In genomic region chr11:788953-789940, GRCh38 we compare ENCODE assay signal across 14 cellular contexts. TPM values are rescaled to one million over a fixed set of nuclear protein-coding genes. Genes with fewer than 3 reads are reported as not detected.
A peak's percentile ranks its signal among the peaks of the same experiment; 100 is the strongest.
DNase-seq lines count a peak whose midpoint lies in the region; ATAC-seq and TF ChIP-seq lines count a peak whose summit lies in the region.
"Had no signal": no experiment of that assay in that cellular context is flagged by ENCODE, and none has a peak within 500 bp of the region (broad histone marks: within the 10 kb centered on the region; RNA-seq: fewer than 3 reads in every experiment).

No MANE protein-coding gene starts in this region.

- ATAC-seq in activated T-helper 17 cell treated with anti-CD3 and anti-CD28 coated beads, Interleukin-2, amount 50 U/mL, for 72 hours (replicated peaks), result peak; percentile 8
- ATAC-seq in left colon (peak; percentile 5), HG02973 (IDR thresholded peaks at IDR 0.05; ENCODE audit: unreplicated experiment) (no peak), left ventricle myocardium superior (no peak)

- H3K4me1 ChIP-seq in BLaER1 (peaks cover 36% of the 10 kb centered on the region), HEK293 (ENCODE audit: control insufficient read depth, insufficient read depth, low read length) (no peaks in the 10 kb centered on the region)

- H3K4me3 ChIP-seq in BLaER1 (no peak overlapping the region), HEK293 (ENCODE audit: low read depth, low read length) (no peak overlapping the region)

- no peak overlapping the region for H3K27ac Mint-ChIP-seq in activated T-helper 17 cell treated with anti-CD3 and anti-CD28 coated beads, Interleukin-2, amount 50 U/mL, for 72 hours
- H3K27ac Mint-ChIP-seq: nephron progenitor cell had no signal

- H3K9me3 ChIP-seq in BLaER1, result no peaks in the 10 kb centered on the region
- H3K9me3 ChIP-seq in HEK293 (ENCODE audit: control insufficient read depth, insufficient read depth, low read depth, low read length), result no peaks in the 10 kb centered on the region

- POLR2A ChIA-PET in HEK293 (lab: Yijun Ruan, JAX), result interaction anchor here (0.6 to 2.2 kb wide), 9 partner anchors 10 to 93 kb away, joined by 3 to 11 read pairs (median 5); partner anchors contain the start of genes CRACR2B, GATD1, PNPLA2 and TALDO1

- peaks cover 17% of the 10 kb centered on the region for H3K36me3 Mint-ChIP-seq in activated T-helper 17 cell treated with anti-CD3 and anti-CD28 coated beads, Interleukin-2, amount 50 U/mL, for 72 hours (ENCODE audit: low read depth)

- H3K9me3 Mint-ChIP-seq in activated T-helper 17 cell treated with anti-CD3 and anti-CD28 coated beads, Interleukin-2, amount 50 U/mL, for 72 hours, result no peaks in the 10 kb centered on the region
- H3K9me3 Mint-ChIP-seq: central memory CD8-positive, alpha-beta T cell; nephron progenitor cell had no signal

- H3K36me3 ChIP-seq in BLaER1 (peaks cover 35% of the 10 kb centered on the region), HEK293 (ENCODE audit: control insufficient read depth in 2 of 2, insufficient read depth in 1 of 2, low read length in 2 of 2) (peaks cover 0 to 37% of the 10 kb centered on the region in 2 experiments; a peak in 2 of 3 replicates)

- H3K27me3 ChIP-seq in BLaER1, result no peaks in the 10 kb centered on the region

- TF ChIP-seq CTCF in HEK293 (tag by site-specific recombination; IDR thresholded peaks at IDR 0.05), result no peak

- no peaks in the 10 kb centered on the region for H3K4me1 Mint-ChIP-seq in activated T-helper 17 cell treated with anti-CD3 and anti-CD28 coated beads, Interleukin-2, amount 50 U/mL, for 72 hours

- CTCF ChIA-PET in HEK293 (lab: Yijun Ruan, JAX), result interaction anchor here (0.9 kb wide), 1 partner anchor 32 kb away, joined by 3 read pairs; no protein-coding TSS in a partner anchor

- H3K27me3 Mint-ChIP-seq in activated T-helper 17 cell treated with anti-CD3 and anti-CD28 coated beads, Interleukin-2, amount 50 U/mL, for 72 hours, result no peaks in the 10 kb centered on the region
- H3K27me3 Mint-ChIP-seq: central memory CD8-positive, alpha-beta T cell had no signal

- intact Hi-C loops in left colon (cut with DNase I, micrococcal nuclease), result no loop called here
- intact Hi-C loops in left ventricle myocardium superior (cut with micrococcal nuclease), result no loop called here

- peak overlapping the region; percentile 55 for H3K4me2 ChIP-seq in BLaER1

- peaks cover 42% of the 10 kb centered on the region for H4K20me1 ChIP-seq in BLaER1

- H3K27ac ChIP-seq in BLaER1 (no peak overlapping the region), HEK293 (ENCODE audit: extremely low read depth, low read depth, low read length) (no peak overlapping the region)

- no peak overlapping the region for H3K9ac ChIP-seq in BLaER1

- H3K4me3 Mint-ChIP-seq in activated T-helper 17 cell treated with anti-CD3 and anti-CD28 coated beads, Interleukin-2, amount 50 U/mL, for 72 hours, result no peak overlapping the region
- H3K4me3 Mint-ChIP-seq: central memory CD8-positive, alpha-beta T cell; nephron progenitor cell had no signal

- DNase-seq in left colon (no peak), NAMALWA (ENCODE audit: low spot score) (no peak), COR-L47 (lab: John Stamatoyannopoulos, UW) (no peak), left ventricle myocardium superior (no peak)
- DNase-seq: DMS 273 treated with DMSO at 0.1 percent for 48 hours, kidney, NCI-H2081 treated with DMSO at 0.1 percent for 48 hours had no signal

TF ChIP-seq in HEK293, 187 proteins besides CTCF, POLR2A, EP300 and RAD21:
- TF ChIP-seq ZNF341 (tag by site-specific recombination; IDR thresholded peaks at IDR 0.05; ENCODE audit: low read depth), result peak; percentile 34
- peak; percentile 48; the same call in 1 of the 2 replicates for TF ChIP-seq GLIS1 (tag by site-specific recombination; IDR thresholded peaks at IDR 0.05)
- TF ChIP-seq BCL11B (tag by site-specific recombination; IDR thresholded peaks at IDR 0.05; ENCODE audit: low read depth), result peak; percentile 58; the same call in 1 of the 2 replicates
- TF ChIP-seq GLIS2 (tag by site-specific recombination; IDR thresholded peaks at IDR 0.05), result peak; percentile 52; the same call in 1 of the 2 replicates
- TF ChIP-seq ZNF777 (tag by site-specific recombination; IDR thresholded peaks at IDR 0.05; ENCODE audit: borderline replicate concordance), result no peak

RNA-seq across cellular contexts. Expression of gene CEND1, which starts 0.6 kb away (rescaled TPM):
- total RNA-seq in activated T-helper 17 cell treated with anti-CD3 and anti-CD28 coated beads, Interleukin-2, amount 50 U/mL, for 72 hours, result 1 to 10 TPM; 1.2 to 3.9 TPM
- total RNA-seq in left colon, result under 1 TPM in 1 of 2 donors, not detected in 1; 0.36 TPM
- total RNA-seq in left ventricle myocardium superior, result not detected
- total RNA-seq: HT-29 had no signal

RNA-seq across cellular contexts. Expression of gene SLC25A22, which starts 8.8 kb away (rescaled TPM):
- 10 to 100 TPM; 27.9 to 62.2 TPM for total RNA-seq in activated T-helper 17 cell treated with anti-CD3 and anti-CD28 coated beads, Interleukin-2, amount 50 U/mL, for 72 hours
- total RNA-seq in left colon (10 to 100 TPM; 16.0 to 16.8 TPM), left ventricle myocardium superior (3.5 TPM)

RNA-seq across cellular contexts. Expression of gene GATD1, which starts 12.0 kb away (rescaled TPM):
- 10 to 100 TPM; 42.3 to 60.9 TPM for total RNA-seq in activated T-helper 17 cell treated with anti-CD3 and anti-CD28 coated beads, Interleukin-2, amount 50 U/mL, for 72 hours
- 10 to 100 TPM; 49.2 to 60.2 TPM for total RNA-seq in left colon
- 23.1 TPM for total RNA-seq in left ventricle myocardium superior

RNA-seq across cellular contexts. Expression of gene PIDD1, which starts 15.8 kb away (rescaled TPM):
- 10 to 100 TPM; 35.8 to 43.8 TPM for total RNA-seq in activated T-helper 17 cell treated with anti-CD3 and anti-CD28 coated beads, Interleukin-2, amount 50 U/mL, for 72 hours
- 10 to 100 TPM; 20.0 to 25.8 TPM for total RNA-seq in left colon
- total RNA-seq in left ventricle myocardium superior, result 8.5 TPM

RNA-seq across cellular contexts. Expression of gene RPLP2, which starts 20.5 kb away (rescaled TPM):
- 1,000 to 10,000 TPM; 2,744 to 3,086 TPM for total RNA-seq in activated T-helper 17 cell treated with anti-CD3 and anti-CD28 coated beads, Interleukin-2, amount 50 U/mL, for 72 hours
- total RNA-seq in left colon (1,000 to 10,000 TPM; 1,811 to 1,846 TPM), left ventricle myocardium superior (942 TPM)

Comparison
In these comparisons a context has a peak if more than half of its experiments do, and no peak if none do; other contexts are left out.
1. ATAC-seq: peak in activated T-helper 17 cell treated with anti-CD3 and anti-CD28 coated beads, Interleukin-2, amount 50 U/mL, for 72 hours (single experiment) and left colon (single experiment); none in HG02973 (single experiment) and left ventricle myocardium superior (single experiment).